Comparison of ENCODE assay signal across 18 cellular contexts in the genomic region with DNA sequence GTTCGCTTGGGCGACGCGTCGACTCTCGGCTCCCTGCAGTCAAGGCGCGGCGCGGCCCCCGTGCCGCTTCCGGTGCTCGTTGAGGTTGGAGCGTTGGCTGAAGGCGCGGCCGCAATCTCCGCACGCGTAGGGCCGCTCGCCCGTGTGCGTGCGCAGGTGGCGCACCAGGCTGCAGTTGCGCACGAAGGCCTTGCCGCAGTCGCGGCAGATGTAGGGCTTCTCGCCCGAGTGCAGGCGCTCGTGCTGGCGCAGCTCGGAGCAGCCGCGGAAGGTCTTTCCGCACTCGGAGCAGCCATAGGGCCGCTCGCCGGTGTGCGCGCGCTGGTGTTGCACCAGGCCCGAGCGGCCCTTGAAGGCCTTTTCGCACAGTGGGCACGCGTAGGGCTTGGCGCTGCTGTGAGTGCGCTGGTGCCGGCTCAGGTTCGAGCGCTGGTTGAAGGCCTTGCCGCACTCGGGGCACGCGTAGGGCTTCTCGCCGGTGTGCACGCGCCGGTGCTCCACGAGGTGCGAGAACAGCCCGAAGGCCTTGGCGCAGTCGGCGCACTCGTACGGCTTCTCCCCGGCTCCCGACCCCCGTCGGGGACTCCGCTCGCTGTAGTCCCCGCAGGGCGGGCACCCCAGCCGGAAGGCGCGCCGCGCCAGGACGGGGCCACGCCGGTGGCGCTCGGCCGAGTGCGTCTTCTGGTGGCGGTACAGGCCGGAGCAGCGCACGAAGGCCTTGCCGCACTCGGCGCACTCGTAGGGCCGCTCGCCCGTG. TPM values are rescaled to one million over a fixed set of nuclear protein-coding genes. Genes with fewer than 3 reads are reported as not detected.
DNase-seq lines count a peak whose midpoint lies in the region; ATAC-seq, FAIRE-seq and TF ChIP-seq lines count a peak whose summit lies in the region.
"Had no signal": no experiment of that assay in that cellular context is flagged by ENCODE, and none has a peak within 500 bp of the region (broad histone marks: within the 10 kb centered on the region; RNA-seq: fewer than 3 reads in every experiment).

No MANE protein-coding gene starts in this region.

- ATAC-seq in SK-N-SH treated with all-trans-retinoic acid at 6 μM for 48 hours (no peak), natural killer cell (no peak), K562 (no peak), sciatic nerve (no peak), GM21390 (IDR thresholded peaks at IDR 0.05; ENCODE audit: unreplicated experiment) (no peak)
- ATAC-seq in natural killer cell treated with Interleukin-12 subunit alpha and Interleukin-12 subunit beta and Interleukin-15 and Interleukin-18, amount 100 ng/mL, for 72 hours = no peak
- ATAC-seq: CD8-positive, alpha-beta T cell had no signal

- H3K27ac ChIP-seq in SK-N-SH (ENCODE audit: low read depth in 2 of 2, low read length in 1 of 2) (no peak overlapping the region), K562 (ENCODE audit: extremely low read depth, low read depth, low read length) (no peak overlapping the region)
- H3K27ac ChIP-seq: 22Rv1 had no signal

- H3K4me3 Mint-ChIP-seq in natural killer cell treated with Interleukin-12 subunit alpha and Interleukin-12 subunit beta and Interleukin-15 and Interleukin-18, amount 100 ng/mL, for 72 hours = no peak overlapping the region
- H3K4me3 Mint-ChIP-seq in natural killer cell = no peak overlapping the region
- H3K4me3 Mint-ChIP-seq: CD14-positive monocyte; CD8-positive, alpha-beta T cell had no signal

- H3K9ac ChIP-seq in SK-N-SH (no peak overlapping the region), K562 (ENCODE audit: insufficient read depth in 1 of 2, low read depth in 2 of 2, low read length in 2 of 2) (no peak overlapping the region)

- intact Hi-C loops in natural killer cell (cut with micrococcal nuclease) (no loop called here), K562 (cut with micrococcal nuclease) (no loop called here), sciatic nerve (cut with DNase I) (no loop called here)

- WGBS in SK-N-SH (ENCODE audit: low lambda C conversion rate) = 96% methylated on average over 47 of the region's 106 CpGs
- WGBS in K562 (ENCODE audit: insufficient coverage, low coverage, missing lambda C conversion rate) = 95% methylated on average over 79 of the region's 106 CpGs

- TF ChIP-seq RAD21 in SK-N-SH (IDR thresholded peaks at IDR 0.05; ENCODE audit: low read length) (no peak), K562 (CRISPR knock-in tag; conservative IDR thresholded peaks at IDR 0.05 in 1 of 2, IDR thresholded peaks at IDR 0.05 in 1 of 2) (no peak)

- H2AFZ ChIP-seq in SK-N-SH (ENCODE audit: low read depth) (no peak overlapping the region), K562 (ENCODE audit: low read depth, low read length) (no peak overlapping the region)

- POLR2A ChIA-PET in SK-N-SH (lab: Yijun Ruan, JAX) (no interaction called here), K562 (lab: Yijun Ruan, JAX) (no interaction called here)

- CTCF ChIA-PET in SK-N-SH (lab: Yijun Ruan, JAX) = interaction anchor here (1.2 kb wide), 1 partner anchor 10 kb away, joined by 3 read pairs; no protein-coding TSS in a partner anchor
- CTCF ChIA-PET in K562 (lab: Yijun Ruan, JAX; ENCODE audit: low intra/inter-chr PET ratio) = no interaction called here

- H3K9me2 ChIP-seq in SK-N-SH = no peaks in the 10 kb centered on the region

- peaks cover 0 to 1% of the 10 kb centered on the region in 2 donors for H3K4me1 Mint-ChIP-seq in natural killer cell treated with Interleukin-12 subunit alpha and Interleukin-12 subunit beta and Interleukin-15 and Interleukin-18, amount 100 ng/mL, for 72 hours (ENCODE audit: low read depth in 2 of 2)
- peaks cover 1 to 2% of the 10 kb centered on the region in 2 donors for H3K4me1 Mint-ChIP-seq in natural killer cell

- TF ChIP-seq POLR2A in K562 (conservative IDR thresholded peaks at IDR 0.05) = no peak

- BruUV-seq in K562 (replicated peaks; lab: Mats Ljungman, UMichigan) = no TSS peak

- no peaks in the 10 kb centered on the region for H3K27me3 ChIP-seq in SK-N-SH (ENCODE audit: insufficient read depth)
- H3K27me3 ChIP-seq in K562 (ENCODE audit: control insufficient read depth in 2 of 2, insufficient read depth in 2 of 2, low read length in 2 of 2) = no peaks in the 10 kb centered on the region

- no peak overlapping the region for H3K4me2 ChIP-seq in SK-N-SH
- H3K4me2 ChIP-seq in K562 (ENCODE audit: insufficient read depth, low read length) = no peak overlapping the region

- DNase-seq in SK-N-SH = peak; percentile 15
- DNase-seq in natural killer cell treated with Interleukin-12 subunit alpha and Interleukin-12 subunit beta and Interleukin-15 and Interleukin-18, amount 100 ng/mL, for 72 hours (ENCODE audit: low spot score) = peak; percentile 56
- no peak for DNase-seq in natural killer cell
- DNase-seq in K562 (ENCODE audit: extremely low read depth in 1 of 4, low spot score in 3 of 4) = no peak
- DNase-seq in sciatic nerve (ENCODE audit: low spot score) = peak; percentile 49
- DNase-seq in hypothalamus (lab: John Stamatoyannopoulos, UW) = no peak
- DNase-seq: CD8-positive, alpha-beta T cell; COR-L47; DND-41; GDM1 had no signal

- H3K9me1 ChIP-seq in K562 (ENCODE audit: control insufficient read depth, insufficient read depth, low read length) = no peaks in the 10 kb centered on the region

- no peak for TF ChIP-seq CTCF in SK-N-SH (IDR thresholded peaks at IDR 0.05)
- TF ChIP-seq CTCF in natural killer cell (IDR thresholded peaks at IDR 0.05) = no peak
- TF ChIP-seq CTCF in K562 (IDR thresholded peaks at IDR 0.05 in 2 of 3, conservative IDR thresholded peaks at IDR 0.05 in 1 of 3; ENCODE audit: insufficient read depth in 2 of 3, low read depth in 1 of 3, low read length in 3 of 3) = no peak

- H3F3A ChIP-seq in SK-N-SH (replicated peaks; ENCODE audit: insufficient read depth) = peaks cover 6% of the 10 kb centered on the region

- H3K27me3 Mint-ChIP-seq in natural killer cell treated with Interleukin-12 subunit alpha and Interleukin-12 subunit beta and Interleukin-15 and Interleukin-18, amount 100 ng/mL, for 72 hours = no peaks in the 10 kb centered on the region
- H3K27me3 Mint-ChIP-seq in natural killer cell (ENCODE audit: low read depth in 2 of 2) = no peaks in the 10 kb centered on the region

- no peak overlapping the region for H3K27ac Mint-ChIP-seq in natural killer cell treated with Interleukin-12 subunit alpha and Interleukin-12 subunit beta and Interleukin-15 and Interleukin-18, amount 100 ng/mL, for 72 hours
- H3K27ac Mint-ChIP-seq in natural killer cell = no peak overlapping the region
- H3K27ac Mint-ChIP-seq: CD14-positive monocyte; CD8-positive, alpha-beta T cell had no signal

- TF ChIP-seq EP300 in SK-N-SH (IDR thresholded peaks at IDR 0.05; ENCODE audit: borderline replicate concordance in 1 of 2, low read depth in 1 of 2, low read length in 1 of 2) = no peak
- no peak for TF ChIP-seq EP300 in K562 (IDR thresholded peaks at IDR 0.05; ENCODE audit: low read length)

- no peaks in the 10 kb centered on the region for H3K9me3 Mint-ChIP-seq in natural killer cell treated with Interleukin-12 subunit alpha and Interleukin-12 subunit beta and Interleukin-15 and Interleukin-18, amount 100 ng/mL, for 72 hours
- no peaks in the 10 kb centered on the region for H3K9me3 Mint-ChIP-seq in natural killer cell
- H3K9me3 Mint-ChIP-seq: CD8-positive, alpha-beta T cell had no signal

- FAIRE-seq in K562 (lab: Jason Lieb, UNC) = no peak
- FAIRE-seq: GM12892, GM19239 had no signal

- H3K4me3 ChIP-seq in SK-N-SH (ENCODE audit: low read depth in 2 of 2, low read length in 1 of 2) (no peak overlapping the region), K562 (no peak overlapping the region)

- H3K4me1 ChIP-seq in SK-N-SH (ENCODE audit: control insufficient read depth in 1 of 2, insufficient read depth in 2 of 2, low read depth in 1 of 2, low read length in 1 of 2) = no peaks in the 10 kb centered on the region
- H3K4me1 ChIP-seq in K562 (replicated peaks in 1 of 2; ENCODE audit: control insufficient read depth in 2 of 2, insufficient read depth in 2 of 2, low read length in 2 of 2) = peaks cover 0 to 22% of the 10 kb centered on the region in 2 experiments; a peak in 2 of 5 replicates

- H3K79me2 ChIP-seq in SK-N-SH (ENCODE audit: insufficient read depth) (no peaks in the 10 kb centered on the region), K562 (ENCODE audit: control insufficient read depth, insufficient read depth, low read length) (no peaks in the 10 kb centered on the region)

- H3K36me3 ChIP-seq in SK-N-SH (replicated peaks in 1 of 2; ENCODE audit: control insufficient read depth in 1 of 2, insufficient read depth in 2 of 2, low read length in 1 of 2) = no peaks in the 10 kb centered on the region
- H3K36me3 ChIP-seq in K562 (ENCODE audit: control insufficient read depth, insufficient read depth, low read length) = no peaks in the 10 kb centered on the region

- in situ Hi-C loops in K562 (cut with MboI) = no loop called here

- H4K20me1 ChIP-seq in SK-N-SH (ENCODE audit: insufficient read depth) (no peaks in the 10 kb centered on the region), K562 (replicated peaks; ENCODE audit: control insufficient read depth, insufficient read depth, low read length) (no peaks in the 10 kb centered on the region)

- H3K36me3 Mint-ChIP-seq in natural killer cell treated with Interleukin-12 subunit alpha and Interleukin-12 subunit beta and Interleukin-15 and Interleukin-18, amount 100 ng/mL, for 72 hours = no peaks in the 10 kb centered on the region
- no peaks in the 10 kb centered on the region for H3K36me3 Mint-ChIP-seq in natural killer cell
- H3K36me3 Mint-ChIP-seq: CD14-positive monocyte had no signal

- no peaks in the 10 kb centered on the region for H3K9me3 ChIP-seq in SK-N-SH
- no peaks in the 10 kb centered on the region for H3K9me3 ChIP-seq in K562 (replicated peaks; ENCODE audit: control insufficient read depth, insufficient read depth, low read depth, low read length)

RNA-seq across cellular contexts. Expression of gene ZNF497, which starts 5.3 kb away (rescaled TPM):
- polyA plus RNA-seq in SK-N-SH (2012; rRNA removed) (1.0 and 1.1 TPM in 2 replicates), K562 (2011; rRNA removed) (0.96 and 0.98 TPM in 2 replicates), K562 (2014; fragmentation: Illumina TruSeq; extraction: Trizol) (0.24 and 0.36 TPM in 2 replicates), K562 (2014; fragmentation: Nextera tagmentation; extraction: Ambion mirVana) (under 1 TPM in 1 of 2 experiments, not detected in 1; 0.06 TPM), K562 (2014; rRNA removed) (0.56 and 0.63 TPM in 2 replicates)
- 0.30 and 0.45 TPM in 2 replicates for polyA plus RNA-seq in SK-N-SH (2012; cell fraction: cytosol; rRNA removed)
- 8.1 and 13.1 TPM in 2 replicates for polyA plus RNA-seq in SK-N-SH (2012; cell fraction: nucleus; rRNA removed)
- 1 to 10 TPM in 1 of 2 donors, under 1 TPM in 1; 0.52 to 1.4 TPM for total RNA-seq in natural killer cell treated with Interleukin-12 subunit alpha and Interleukin-12 subunit beta and Interleukin-15 and Interleukin-18, amount 100 ng/mL, for 72 hours
- total RNA-seq in natural killer cell (under 1 TPM; 0.40 to 0.61 (median 0.60) TPM), K562 (2014; rRNA removed) (0.45 and 0.98 TPM in 2 replicates), K562 (2014; rRNA removed; fragmentation: Illumina TruSeq; extraction: Trizol) (0.22 and 0.29 TPM in 2 replicates), K562 (2015; rRNA removed; fragmentation: Illumina TruSeq; extraction: Trizol) (0.43 and 0.57 TPM in 2 replicates), K562 (2021) (0.89 and 0.96 TPM in 2 replicates), sciatic nerve (2.0 TPM)
- total RNA-seq in K562 (2011; cell fraction: chromatin; rRNA removed; ENCODE audit: low replicate concordance) = 4.1 and 7.1 TPM in 2 replicates
- 3.7 and 6.0 TPM in 2 replicates for total RNA-seq in K562 (2011; cell fraction: nucleolus; rRNA removed)
- 1.8 and 2.1 TPM in 2 replicates for total RNA-seq in K562 (2011; cell fraction: nucleoplasm; rRNA removed)
- 0.81 and 2.7 TPM in 2 replicates for polyA plus RNA-seq in K562 (2011; cell fraction: cytosol; rRNA removed)
- 3.2 and 8.8 TPM in 2 replicates for polyA plus RNA-seq in K562 (2011; cell fraction: nucleus; rRNA removed)
- polyA plus RNA-seq in K562 (2012) = 1.0 and 2.0 TPM in 2 replicates
- 0.74 and 0.93 TPM in 2 replicates for polyA minus RNA-seq in K562 (2011; rRNA and poly(A)+ RNA removed)
- polyA minus RNA-seq in K562 (2011; cell fraction: cytosol; rRNA and poly(A)+ RNA removed) = 0.57 and 0.82 TPM in 2 replicates
- 1.5 and 2.1 TPM in 2 replicates for polyA minus RNA-seq in K562 (2011; cell fraction: nucleus; rRNA and poly(A)+ RNA removed)

RNA-seq across cellular contexts. Expression of gene ZNF837, which starts 13.0 kb away (rescaled TPM):
- polyA plus RNA-seq in SK-N-SH (2012; rRNA removed) (1.2 and 1.6 TPM in 2 replicates), K562 (2011; rRNA removed) (0.21 and 0.28 TPM in 2 replicates), K562 (2014; fragmentation: Illumina TruSeq; extraction: Trizol) (0.10 TPM in 1 of 2 replicates, not detected in the other), K562 (2014; fragmentation: Nextera tagmentation; extraction: Ambion mirVana) (not detected), K562 (2014; rRNA removed) (0.57 and 0.73 TPM in 2 replicates)
- 0.58 and 1.1 TPM in 2 replicates for polyA plus RNA-seq in SK-N-SH (2012; cell fraction: cytosol; rRNA removed)
- polyA plus RNA-seq in SK-N-SH (2012; cell fraction: nucleus; rRNA removed) = 2.2 and 3.3 TPM in 2 replicates
- total RNA-seq in natural killer cell treated with Interleukin-12 subunit alpha and Interleukin-12 subunit beta and Interleukin-15 and Interleukin-18, amount 100 ng/mL, for 72 hours = under 1 TPM; 0.71 to 0.86 TPM
- total RNA-seq in natural killer cell (1 to 10 TPM in 2 of 3 donors, under 1 TPM in 1; 0.63 to 1.4 (median 1.3) TPM), K562 (2014; rRNA removed) (1.8 and 2.1 TPM in 2 replicates), K562 (2014; rRNA removed; fragmentation: Illumina TruSeq; extraction: Trizol) (not detected in 2 replicates), K562 (2015; rRNA removed; fragmentation: Illumina TruSeq; extraction: Trizol) (0.11 TPM in 2 replicates), K562 (2021) (0.54 and 1.2 TPM in 2 replicates), sciatic nerve (2.0 TPM)
- total RNA-seq in K562 (2011; cell fraction: chromatin; rRNA removed; ENCODE audit: low replicate concordance) = 1.00 TPM in 1 of 2 replicates, not detected in the other
- 0.83 and 1.1 TPM in 2 replicates for total RNA-seq in K562 (2011; cell fraction: nucleolus; rRNA removed)
- total RNA-seq in K562 (2011; cell fraction: nucleoplasm; rRNA removed) = 0.31 and 0.37 TPM in 2 replicates
- 0.55 and 3.2 TPM in 2 replicates for polyA plus RNA-seq in K562 (2011; cell fraction: cytosol; rRNA removed)
- polyA plus RNA-seq in K562 (2011; cell fraction: nucleus; rRNA removed) = 0.62 and 1.3 TPM in 2 replicates
- 0.43 and 1.1 TPM in 2 replicates for polyA plus RNA-seq in K562 (2012)
- polyA minus RNA-seq in K562 (2011; rRNA and poly(A)+ RNA removed) = not detected in 2 replicates
- polyA minus RNA-seq in K562 (2011; cell fraction: cytosol; rRNA and poly(A)+ RNA removed) = 0.67 and 1.1 TPM in 2 replicates
- 0.44 and 0.54 TPM in 2 replicates for polyA minus RNA-seq in K562 (2011; cell fraction: nucleus; rRNA and poly(A)+ RNA removed)

RNA-seq across cellular contexts. Expression of gene A1BG, which starts 14.6 kb away (rescaled TPM):
- polyA plus RNA-seq in SK-N-SH (2012; rRNA removed) (61.4 and 62.6 TPM in 2 replicates), K562 (2011; rRNA removed) (2.6 and 5.7 TPM in 2 replicates), K562 (2014; fragmentation: Illumina TruSeq; extraction: Trizol) (0.10 and 1.5 TPM in 2 replicates), K562 (2014; fragmentation: Nextera tagmentation; extraction: Ambion mirVana) (1 to 10 TPM; 1.2 to 2.4 TPM), K562 (2014; rRNA removed) (14.0 and 15.9 TPM in 2 replicates)
- polyA plus RNA-seq in SK-N-SH (2012; cell fraction: cytosol; rRNA removed) = 39.1 and 61.2 TPM in 2 replicates
- polyA plus RNA-seq in SK-N-SH (2012; cell fraction: nucleus; rRNA removed) = 23.3 and 58.0 TPM in 2 replicates
- total RNA-seq in natural killer cell treated with Interleukin-12 subunit alpha and Interleukin-12 subunit beta and Interleukin-15 and Interleukin-18, amount 100 ng/mL, for 72 hours = 1 to 10 TPM; 4.4 to 5.2 TPM
- total RNA-seq in natural killer cell (10 to 100 TPM in 1 of 3 donors, 1 to 10 TPM in 2; 2.0 to 10.6 (median 3.5) TPM), K562 (2014; rRNA removed) (19.8 and 24.6 TPM in 2 replicates), K562 (2014; rRNA removed; fragmentation: Illumina TruSeq; extraction: Trizol) (0.76 and 0.96 TPM in 2 replicates), K562 (2015; rRNA removed; fragmentation: Illumina TruSeq; extraction: Trizol) (3.1 and 3.6 TPM in 2 replicates), K562 (2021) (11.8 and 12.1 TPM in 2 replicates), sciatic nerve (13.3 TPM)
- total RNA-seq in K562 (2011; cell fraction: chromatin; rRNA removed; ENCODE audit: low replicate concordance) = 2.7 and 6.5 TPM in 2 replicates
- total RNA-seq in K562 (2011; cell fraction: nucleolus; rRNA removed) = 3.0 and 4.8 TPM in 2 replicates
- total RNA-seq in K562 (2011; cell fraction: nucleoplasm; rRNA removed) = 4.9 and 5.3 TPM in 2 replicates
- polyA plus RNA-seq in K562 (2011; cell fraction: cytosol; rRNA removed) = 14.5 and 55.0 TPM in 2 replicates
- 4.9 and 5.4 TPM in 2 replicates for polyA plus RNA-seq in K562 (2011; cell fraction: nucleus; rRNA removed)
- 12.0 and 15.2 TPM in 2 replicates for polyA plus RNA-seq in K562 (2012)
- 0.51 and 0.56 TPM in 2 replicates for polyA minus RNA-seq in K562 (2011; rRNA and poly(A)+ RNA removed)
- polyA minus RNA-seq in K562 (2011; cell fraction: cytosol; rRNA and poly(A)+ RNA removed) = 0.48 and 3.5 TPM in 2 replicates
- 1.3 and 1.6 TPM in 2 replicates for polyA minus RNA-seq in K562 (2011; cell fraction: nucleus; rRNA and poly(A)+ RNA removed)

RNA-seq across cellular contexts. Expression of gene RPS5, which starts 19.2 kb away (rescaled TPM):
- polyA plus RNA-seq in SK-N-SH (2012; rRNA removed) (3,905 and 4,334 TPM in 2 replicates), K562 (2011; rRNA removed) (3,238 and 3,879 TPM in 2 replicates), K562 (2014; fragmentation: Illumina TruSeq; extraction: Trizol) (1,865 and 2,679 TPM in 2 replicates), K562 (2014; fragmentation: Nextera tagmentation; extraction: Ambion mirVana) (1,000 to 10,000 TPM; 2,484 to 2,751 TPM), K562 (2014; rRNA removed) (3,494 and 3,885 TPM in 2 replicates)
- 2,353 and 3,574 TPM in 2 replicates for polyA plus RNA-seq in SK-N-SH (2012; cell fraction: cytosol; rRNA removed)
- 1,227 and 1,326 TPM in 2 replicates for polyA plus RNA-seq in SK-N-SH (2012; cell fraction: nucleus; rRNA removed)
- 100 to 1,000 TPM; 757 to 786 TPM for total RNA-seq in natural killer cell treated with Interleukin-12 subunit alpha and Interleukin-12 subunit beta and Interleukin-15 and Interleukin-18, amount 100 ng/mL, for 72 hours
- total RNA-seq in natural killer cell (100 to 1,000 TPM; 406 to 580 (median 525) TPM), K562 (2014; rRNA removed) (3,570 and 3,842 TPM in 2 replicates), K562 (2014; rRNA removed; fragmentation: Illumina TruSeq; extraction: Trizol) (800 and 1,228 TPM in 2 replicates), K562 (2015; rRNA removed; fragmentation: Illumina TruSeq; extraction: Trizol) (1,556 and 1,583 TPM in 2 replicates), K562 (2021) (2,248 and 2,336 TPM in 2 replicates), sciatic nerve (572 TPM)
- 345 and 934 TPM in 2 replicates for total RNA-seq in K562 (2011; cell fraction: chromatin; rRNA removed; ENCODE audit: low replicate concordance)
- 1,499 and 1,711 TPM in 2 replicates for total RNA-seq in K562 (2011; cell fraction: nucleolus; rRNA removed)
- 1,436 and 2,256 TPM in 2 replicates for total RNA-seq in K562 (2011; cell fraction: nucleoplasm; rRNA removed)
- 6,312 and 9,379 TPM in 2 replicates for polyA plus RNA-seq in K562 (2011; cell fraction: cytosol; rRNA removed)
- polyA plus RNA-seq in K562 (2011; cell fraction: nucleus; rRNA removed) = 1,727 and 2,219 TPM in 2 replicates
- 2,682 and 3,255 TPM in 2 replicates for polyA plus RNA-seq in K562 (2012)
- polyA minus RNA-seq in K562 (2011; rRNA and poly(A)+ RNA removed) = 2,086 and 2,630 TPM in 2 replicates
- 1,081 and 1,118 TPM in 2 replicates for polyA minus RNA-seq in K562 (2011; cell fraction: cytosol; rRNA and poly(A)+ RNA removed)
- 377 and 605 TPM in 2 replicates for polyA minus RNA-seq in K562 (2011; cell fraction: nucleus; rRNA and poly(A)+ RNA removed)

RNA-seq across cellular contexts. Expression of gene RNF225, which starts 27.6 kb away (rescaled TPM):
- polyA plus RNA-seq in SK-N-SH (2012; rRNA removed) = 0.13 TPM in 1 of 2 replicates, not detected in the other
- polyA plus RNA-seq in SK-N-SH (2012; cell fraction: cytosol; rRNA removed) = not detected in 2 replicates
- 0.09 TPM in 1 of 2 replicates, not detected in the other for polyA plus RNA-seq in SK-N-SH (2012; cell fraction: nucleus; rRNA removed)
- 1 to 10 TPM in 1 of 2 donors, under 1 TPM in 1; 0.59 to 3.2 TPM for total RNA-seq in natural killer cell treated with Interleukin-12 subunit alpha and Interleukin-12 subunit beta and Interleukin-15 and Interleukin-18, amount 100 ng/mL, for 72 hours
- total RNA-seq in natural killer cell = under 1 TPM in 1 of 3 donors, not detected in 2; 0.39 TPM
- 0.46 and 1.3 TPM in 2 replicates for total RNA-seq in K562 (2011; cell fraction: chromatin; rRNA removed; ENCODE audit: low replicate concordance)
- total RNA-seq in K562 (2011; cell fraction: nucleolus; rRNA removed) = 3.0 and 3.7 TPM in 2 replicates
- 1.4 TPM in 1 of 2 replicates, not detected in the other for total RNA-seq in K562 (2011; cell fraction: nucleoplasm; rRNA removed)
- total RNA-seq in K562 (2014; rRNA removed) = 0.37 TPM in 1 of 2 replicates, not detected in the other
- total RNA-seq in K562 (2014; rRNA removed; fragmentation: Illumina TruSeq; extraction: Trizol) = not detected in 2 replicates
- total RNA-seq in K562 (2015; rRNA removed; fragmentation: Illumina TruSeq; extraction: Trizol) = not detected in 2 replicates
- 0.31 and 0.33 TPM in 2 replicates for total RNA-seq in K562 (2021)
- not detected in 2 replicates for polyA plus RNA-seq in K562 (2011; rRNA removed)
- polyA plus RNA-seq in K562 (2011; cell fraction: cytosol; rRNA removed) = not detected in 2 replicates
- 0.11 and 0.23 TPM in 2 replicates for polyA plus RNA-seq in K562 (2011; cell fraction: nucleus; rRNA removed)
- not detected in 2 replicates for polyA plus RNA-seq in K562 (2012)
- polyA plus RNA-seq in K562 (2014; fragmentation: Illumina TruSeq; extraction: Trizol) = not detected in 2 replicates
- not detected for polyA plus RNA-seq in K562 (2014; fragmentation: Nextera tagmentation; extraction: Ambion mirVana)
- polyA plus RNA-seq in K562 (2014; rRNA removed) = not detected in 2 replicates
- polyA minus RNA-seq in K562 (2011; rRNA and poly(A)+ RNA removed) = not detected in 2 replicates
- polyA minus RNA-seq in K562 (2011; cell fraction: cytosol; rRNA and poly(A)+ RNA removed) = not detected in 2 replicates
- 1.3 and 1.6 TPM in 2 replicates for polyA minus RNA-seq in K562 (2011; cell fraction: nucleus; rRNA and poly(A)+ RNA removed)
- total RNA-seq in sciatic nerve = not detected
- total RNA-seq: H4 had no signal
- polyA plus RNA-seq: BJ, CD14-positive monocyte had no signal

Comparison
In these comparisons a context has a peak if more than half of its experiments do, and no peak if none do; other contexts are left out.
1. DNase-seq: peak in SK-N-SH (single experiment), natural killer cell treated with Interleukin-12 subunit alpha and Interleukin-12 subunit beta and Interleukin-15 and Interleukin-18, amount 100 ng/mL, for 72 hours (single experiment) and sciatic nerve (single experiment); none in natural killer cell (single experiment), K562 (0 of 4) and hypothalamus (0 of 51).
2. Of the 27 proteins assayed by ChIP-seq in both K562 and SK-N-SH: peak only in K562: ZBTB33; only in SK-N-SH: none; in both: none; in neither: 26.